ENCODE assay signal across 16 cellular contexts in the genomic region with DNA sequence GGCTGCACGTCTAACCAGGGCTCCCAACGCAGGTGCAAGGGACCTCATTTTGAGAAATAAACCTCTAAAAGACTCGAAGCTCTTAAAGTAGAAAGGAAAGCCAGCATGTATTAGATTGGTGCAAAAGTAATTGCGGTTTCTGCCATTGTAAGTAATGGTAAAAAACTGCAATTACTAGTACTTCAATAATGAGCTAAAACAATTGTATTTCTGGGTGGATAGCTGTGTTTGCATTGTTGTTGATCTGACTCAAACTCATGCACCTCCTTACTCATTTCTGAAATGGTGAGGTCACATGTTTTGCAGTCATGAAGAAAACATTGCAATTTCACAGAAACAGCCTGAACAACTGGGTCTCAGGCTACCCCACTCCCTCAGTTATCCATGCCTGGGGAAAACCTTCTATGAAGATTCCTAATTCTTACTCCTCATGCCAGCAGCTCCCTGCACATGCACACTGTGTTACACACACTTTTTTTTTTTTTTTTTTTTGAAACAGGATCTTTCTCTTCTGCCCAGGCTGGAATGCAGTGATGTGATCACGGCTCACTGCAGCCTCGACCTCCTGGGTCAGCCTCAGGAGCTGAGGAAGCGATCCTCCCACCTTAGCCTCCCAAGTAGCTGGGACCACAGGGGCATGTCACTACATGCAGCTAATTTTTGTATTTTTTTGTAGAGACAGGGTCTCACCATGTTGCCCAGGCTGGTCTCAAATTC. TPM values are rescaled to one million over a fixed set of nuclear protein-coding genes. Genes with fewer than 3 reads are reported as not detected.
DNase-seq lines count a peak whose midpoint lies in the region; TF ChIP-seq lines count a peak whose summit lies in the region.
"Had no signal": no experiment of that assay in that cellular context is flagged by ENCODE, and none has a peak within 500 bp of the region (broad histone marks: within the 10 kb centered on the region; RNA-seq: fewer than 3 reads in every experiment).

No MANE protein-coding gene starts in this region.

- no peaks in the 10 kb centered on the region for H4K20me1 ChIP-seq in fibroblast of lung (ENCODE audit: control insufficient read depth, extremely low read depth, insufficient read depth, low read length)

- no peaks in the 10 kb centered on the region for H3K9me3 ChIP-seq in fibroblast of lung (ENCODE audit: control insufficient read depth, insufficient read depth, low read depth, low read length)
- H3K9me3 ChIP-seq: gastroesophageal sphincter, prostate gland, vagina had no signal

- TF ChIP-seq CTCF in AG04449 (IDR thresholded peaks at IDR 0.05; ENCODE audit: insufficient read depth, low read length, missing control alignments) = no peak
- no peak for TF ChIP-seq CTCF in fibroblast of lung (conservative IDR thresholded peaks at IDR 0.05 in 1 of 2, IDR thresholded peaks at IDR 0.05 in 1 of 2; ENCODE audit: low read depth in 1 of 2, low read length in 2 of 2)

- H3K36me3 ChIP-seq in fibroblast of lung (ENCODE audit: control insufficient read depth, insufficient read depth, low read length) = no peaks in the 10 kb centered on the region
- H3K36me3 ChIP-seq: gastroesophageal sphincter, prostate gland, vagina had no signal

- H3K4me2 ChIP-seq in fibroblast of lung (ENCODE audit: extremely low read depth, insufficient read depth, low read length) = no peak overlapping the region

- H3K27ac ChIP-seq in fibroblast of lung (ENCODE audit: insufficient read depth, low read length) = no peak overlapping the region
- H3K27ac ChIP-seq: gastroesophageal sphincter, prostate gland, vagina had no signal

- CTCF ChIA-PET in AG04449 (lab: Yijun Ruan, JAX) = interaction anchor here (0.8 to 10.3 kb wide), 4 partner anchors 13 to 176 kb away, joined by 3 to 99 read pairs (median 5); no protein-coding TSS in a partner anchor

- POLR2A ChIA-PET in AG04449 (lab: Yijun Ruan, JAX) = no interaction called here

- no peak overlapping the region for H3K4me3 ChIP-seq in AG04449 (ENCODE audit: low read depth, low read length)
- no peak overlapping the region for H3K4me3 ChIP-seq in fibroblast of lung (replicated peaks in 1 of 4; ENCODE audit: control extremely low read depth in 1 of 4, insufficient read depth in 1 of 4, low read depth in 3 of 4, low read length in 4 of 4)
- H3K4me3 ChIP-seq: gastroesophageal sphincter, prostate gland, vagina had no signal

- H2AFZ ChIP-seq in fibroblast of lung (ENCODE audit: low read length) = no peak overlapping the region

- H3K79me2 ChIP-seq in fibroblast of lung (ENCODE audit: control insufficient read depth, insufficient read depth, low read length) = no peaks in the 10 kb centered on the region

- DNase-seq in AG04449 (ENCODE audit: low read depth, low spot score) = peak; percentile 9
- DNase-seq in EH (ENCODE audit: low read depth) = peak; percentile 19
- DNase-seq in NCI-H226 = peak; percentile 33
- DNase-seq in fibroblast of lung (ENCODE audit: low read depth in 2 of 2) = peak; percentile 41 to 47
- DNase-seq in amygdala (lab: John Stamatoyannopoulos, UW) = no peak
- no peak for DNase-seq in stimulated activated CD4-positive, alpha-beta T cell treated with anti-CD3 and anti-CD28 coated beads, Interleukin-4, amount 100 ng/mL, for 4 hours
- no peak for DNase-seq in stimulated activated CD4-positive, alpha-beta T cell treated with anti-CD3 and anti-CD28 coated beads, Interleukin-15, amount 100 ng/mL, for 24 hours
- DNase-seq in SKM-1 (lab: John Stamatoyannopoulos, UW; ENCODE audit: unreplicated experiment) = no peak
- DNase-seq: amniotic stem cell, cortex of kidney, H9, kidney had no signal

- H3K9ac ChIP-seq in fibroblast of lung (ENCODE audit: insufficient read depth, low read length) = no peak overlapping the region

- no peaks in the 10 kb centered on the region for H3K27me3 ChIP-seq in fibroblast of lung (ENCODE audit: control insufficient read depth, insufficient read depth, low read length)
- H3K27me3 ChIP-seq: gastroesophageal sphincter, vagina had no signal

- H3K4me1 ChIP-seq in fibroblast of lung (ENCODE audit: control insufficient read depth, extremely low read depth, insufficient read depth, low read length) = no peaks in the 10 kb centered on the region
- H3K4me1 ChIP-seq: gastroesophageal sphincter, prostate gland, vagina had no signal

RNA-seq across cellular contexts. Expression of gene VWCE, which starts 24.6 kb away (rescaled TPM):
- total RNA-seq in fibroblast of lung = 1.5 and 1.7 TPM in 2 replicates
- polyA plus RNA-seq in fibroblast of lung = 0.30 and 0.68 TPM in 2 replicates
- 0.66 and 0.90 TPM in 2 replicates for polyA plus RNA-seq in fibroblast of lung (2012)
- 0.59 and 5.1 TPM in 2 replicates for polyA minus RNA-seq in fibroblast of lung (ENCODE audit: low replicate concordance)
- polyA plus RNA-seq: CD4-positive, CD25-positive, alpha-beta regulatory T cell had no signal

RNA-seq across cellular contexts. Expression of gene PGA5, which starts 29.5 kb away (rescaled TPM):
- 3.3 TPM in 1 of 2 replicates, not detected in the other for total RNA-seq in fibroblast of lung
- polyA plus RNA-seq in fibroblast of lung = 0.18 and 1.3 TPM in 2 replicates
- polyA plus RNA-seq in fibroblast of lung (2012) = 0.71 and 1.7 TPM in 2 replicates
- 2.6 TPM in 1 of 2 replicates, not detected in the other for polyA minus RNA-seq in fibroblast of lung (ENCODE audit: low replicate concordance)
- total RNA-seq: CD4-positive, CD25-positive, alpha-beta regulatory T cell; prostate gland; vagina had no signal
- polyA plus RNA-seq: CD4-positive, CD25-positive, alpha-beta regulatory T cell had no signal

RNA-seq across cellular contexts. Expression of gene PGA4, which starts 48.4 kb away (rescaled TPM):
- total RNA-seq in fibroblast of lung = 2.3 TPM in 1 of 2 replicates, not detected in the other
- polyA plus RNA-seq in fibroblast of lung = 0.28 TPM in 1 of 2 replicates, not detected in the other
- polyA plus RNA-seq in fibroblast of lung (2012) = 0.06 and 0.47 TPM in 2 replicates
- 2.6 and 6.6 TPM in 2 replicates for polyA minus RNA-seq in fibroblast of lung (ENCODE audit: low replicate concordance)
- total RNA-seq: CD4-positive, CD25-positive, alpha-beta regulatory T cell; H9; kidney; prostate gland had no signal
- polyA plus RNA-seq: CD4-positive, CD25-positive, alpha-beta regulatory T cell had no signal

Comparison
In these comparisons a context has a peak if more than half of its experiments do, and no peak if none do; other contexts are left out.
1. DNase-seq: peak in AG04449 (single experiment), EH (single experiment), NCI-H226 (single experiment) and fibroblast of lung (2 of 2); none in amygdala (0 of 56), stimulated activated CD4-positive, alpha-beta T cell treated with anti-CD3 and anti-CD28 coated beads, Interleukin-4, amount 100 ng/mL, for 4 hours (0 of 2), stimulated activated CD4-positive, alpha-beta T cell treated with anti-CD3 and anti-CD28 coated beads, Interleukin-15, amount 100 ng/mL, for 24 hours (single experiment) and SKM-1 (single experiment).